ENCODE assay signal across 25 cellular contexts in genomic region chr2:134892282-134893054, GRCh38. TPM values are rescaled to one million over a fixed set of nuclear protein-coding genes. Genes with fewer than 3 reads are reported as not detected.
DNase-seq lines count a peak whose midpoint lies in the region; ATAC-seq and TF ChIP-seq lines count a peak whose summit lies in the region.
"Had no signal": no experiment of that assay in that cellular context is flagged by ENCODE, and none has a peak within 500 bp of the region (broad histone marks: within the 10 kb centered on the region; RNA-seq: fewer than 3 reads in every experiment).

No MANE protein-coding gene starts in this region.

- peak; percentile 14 for DNase-seq in NCI-H82 (lab: John Stamatoyannopoulos, UW)
- no peak for DNase-seq in NCI-H82 treated with DMSO at 0.1 percent for 48 hours (lab: John Stamatoyannopoulos, UW; ENCODE audit: unreplicated experiment)
- peak; percentile 12 for DNase-seq in hepatocyte (ENCODE audit: low spot score)
- peak; percentile 16 for DNase-seq in mucosa of gallbladder (ENCODE audit: low spot score)
- DNase-seq in AML-193 (lab: John Stamatoyannopoulos, UW), result no peak
- DNase-seq in C1 segment of cervical spinal cord (lab: John Stamatoyannopoulos, UW), result no peak
- DNase-seq: CD4-positive, alpha-beta T cell; COR-L47; DMS 273 treated with DMSO at 0.1 percent for 48 hours; H7; HFFc6; Karpas-422; MV-4-11; NCI-H1105 treated with DMSO at 0.1 percent for 48 hours; NCI-H1694 treated with DMSO at 0.1 percent for 48 hours; NCI-H2081 treated with DMSO at 0.1 percent for 48 hours; NCI-H446 treated with DMSO at 0.1 percent for 48 hours; NCI-H748 treated with DMSO at 0.1 percent for 48 hours; SIG-M5; SK-N-SH had no signal

- H3K9me2 ChIP-seq in hepatocyte (replicated peaks; ENCODE audit: insufficient read depth), result no peaks in the 10 kb centered on the region
- H3K9me2 ChIP-seq: SK-N-SH had no signal

- no peak overlapping the region for H2AFZ ChIP-seq in hepatocyte

- H3K36me3 ChIP-seq in hepatocyte (replicated peaks; ENCODE audit: insufficient read depth, low read depth), result no peaks in the 10 kb centered on the region

- no peaks in the 10 kb centered on the region for H3K4me1 ChIP-seq in hepatocyte (ENCODE audit: insufficient read depth)

- no peak for TF ChIP-seq CTCF in hepatocyte (IDR thresholded peaks at IDR 0.05; ENCODE audit: poor library complexity)

- no peaks in the 10 kb centered on the region for H3K9me3 ChIP-seq in hepatocyte (ENCODE audit: low read depth)
- H3K9me3 ChIP-seq: SK-N-SH had no signal

- H3K4me2 ChIP-seq in hepatocyte, result no peak overlapping the region
- H3K4me2 ChIP-seq: SK-N-SH had no signal

- H3K79me2 ChIP-seq in hepatocyte, result no peaks in the 10 kb centered on the region

- no peaks in the 10 kb centered on the region for H4K20me1 ChIP-seq in hepatocyte (ENCODE audit: insufficient read depth, poor library complexity, severe bottlenecking)

- no peak overlapping the region for H3K27ac ChIP-seq in hepatocyte

- no peak overlapping the region for H3K4me3 ChIP-seq in hepatocyte

- H3K27me3 ChIP-seq in hepatocyte, result no peaks in the 10 kb centered on the region

- WGBS in hepatocyte (ENCODE audit: low lambda C conversion rate, missing lambda C conversion rate), result 55% methylated on average over 1 of the region's 1 CpG

- ATAC-seq in GM19463 (IDR thresholded peaks at IDR 0.05; ENCODE audit: unreplicated experiment), result no peak
- ATAC-seq: Panc1 had no signal

RNA-seq across cellular contexts. Expression of gene CCNT2, which starts 26.2 kb away (rescaled TPM):
- total RNA-seq in hepatocyte, result 27.7 and 41.7 TPM in 2 replicates
- 13.1 and 14.9 TPM in 2 replicates for polyA plus RNA-seq in hepatocyte
- total RNA-seq in mucosa of gallbladder, result 40.1 TPM

RNA-seq across cellular contexts. Expression of gene ACMSD, which starts 54.1 kb away (rescaled TPM):
- total RNA-seq in hepatocyte (6.5 and 8.6 TPM in 2 replicates), mucosa of gallbladder (47.0 TPM)
- polyA plus RNA-seq in hepatocyte, result 3.6 and 6.7 TPM in 2 replicates
- total RNA-seq: CD4-positive, alpha-beta T cell; G401; H7; HFFc6; M059J had no signal
- polyA plus RNA-seq: BJ, SK-N-SH had no signal

Comparison
In these comparisons a context has a peak if more than half of its experiments do, and no peak if none do; other contexts are left out.
1. DNase-seq: peak in NCI-H82 (single experiment), hepatocyte (single experiment) and mucosa of gallbladder (single experiment); none in NCI-H82 treated with DMSO at 0.1 percent for 48 hours (single experiment), AML-193 (0 of 2) and C1 segment of cervical spinal cord (0 of 14).